2 cellular contexts compared by ENCODE assay signal in the genomic region with DNA sequence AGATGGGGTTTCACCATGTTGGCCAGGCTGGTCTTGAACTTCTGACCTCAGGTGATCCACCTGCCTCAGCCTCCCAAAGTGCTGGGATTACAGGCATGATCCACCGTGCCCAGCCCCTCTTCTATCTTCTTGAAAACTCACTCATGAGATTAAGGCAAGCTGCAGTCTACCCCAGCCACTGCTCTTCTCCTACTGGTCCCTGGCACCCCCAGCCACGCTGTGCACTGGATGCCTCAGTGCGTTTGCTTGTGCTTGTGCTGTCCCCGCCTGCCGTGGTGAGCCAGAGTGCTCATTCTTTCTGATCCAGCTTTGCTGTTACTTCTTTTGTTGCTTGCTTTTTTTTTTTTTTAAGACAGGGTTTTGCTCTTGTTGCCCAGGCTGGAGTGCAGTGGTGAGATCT. TPM values are rescaled to one million over a fixed set of nuclear protein-coding genes. Genes with fewer than 3 reads are reported as not detected.
"Had no signal": no experiment of that assay in that cellular context is flagged by ENCODE, and none has a peak within 500 bp of the region (broad histone marks: within the 10 kb centered on the region; RNA-seq: fewer than 3 reads in every experiment).

No MANE protein-coding gene starts in this region.

RNA-seq across cellular contexts. Expression of a gene that starts 25.3 kb away (rescaled TPM):
- total RNA-seq: chondrocyte, RPMI7951 had no signal
